8 cellular contexts compared by ENCODE assay signal in the genomic region with DNA sequence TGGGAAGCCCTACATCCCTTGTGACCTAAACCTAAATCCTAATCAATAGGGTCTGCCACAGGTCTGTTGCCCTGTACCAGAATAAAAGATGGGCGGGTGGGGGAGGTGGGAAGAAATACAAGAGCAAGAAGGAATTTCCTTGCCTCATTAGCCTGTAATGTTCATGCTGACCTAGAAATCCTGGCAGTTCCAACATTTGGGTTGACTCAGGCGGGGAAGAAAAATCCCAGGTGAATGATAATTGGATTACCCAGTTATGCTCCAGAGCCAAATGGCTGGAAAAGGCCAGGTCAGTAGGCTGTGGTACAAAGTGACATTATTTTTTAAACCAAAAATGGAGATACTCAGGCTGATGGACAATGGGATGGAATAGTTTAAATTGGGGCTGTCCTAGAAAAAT. TPM values are rescaled to one million over a fixed set of nuclear protein-coding genes. Genes with fewer than 3 reads are reported as not detected.
DNase-seq lines count a peak whose midpoint lies in the region; ATAC-seq, FAIRE-seq and TF ChIP-seq lines count a peak whose summit lies in the region.

No MANE protein-coding gene starts in this region.

- WGBS in esophagus, 2 donors: 25 to 35% methylated on average over 2 of the region's 2 CpGs

- DNase-seq in ELR (ENCODE audit: low read depth) (peak; percentile 65), RCC 7860 (ENCODE audit: low spot score) (peak; percentile 44), NCI-H2107 treated with DMSO at 0.1 percent for 48 hours (lab: John Stamatoyannopoulos, UW; ENCODE audit: unreplicated experiment) (no peak), GM10266 (ENCODE audit: extremely low spot score) (no peak)

- H3K4me3 ChIP-seq in esophagus (ENCODE audit: low read depth in 1 of 2, low read length in 2 of 2): peak overlapping the region; percentile 89 to 96
- peak overlapping the region; percentile 72 for H3K4me3 ChIP-seq in rectal smooth muscle tissue (ENCODE audit: low read length)

- H3K9ac ChIP-seq in rectal smooth muscle tissue (ENCODE audit: low read length): peak overlapping the region; percentile 32

- H3K27me3 ChIP-seq in esophagus (ENCODE audit: control insufficient read depth in 1 of 2, insufficient read depth in 2 of 2, low read length in 2 of 2) (no peaks in the 10 kb centered on the region), rectal smooth muscle tissue (ENCODE audit: control insufficient read depth, insufficient read depth, low read length) (no peaks in the 10 kb centered on the region)

- H3K9me3 ChIP-seq in esophagus (ENCODE audit: control insufficient read depth in 2 of 2, insufficient read depth in 1 of 2, low read depth in 1 of 2, low read length in 1 of 2): no peaks in the 10 kb centered on the region

- peaks cover 0 to 2% of the 10 kb centered on the region in 2 donors for H3K36me3 ChIP-seq in esophagus (ENCODE audit: control insufficient read depth in 2 of 2, insufficient read depth in 2 of 2, low read length in 1 of 2)
- H3K36me3 ChIP-seq in rectal smooth muscle tissue (ENCODE audit: control insufficient read depth, insufficient read depth, low read length): no peaks in the 10 kb centered on the region

- FAIRE-seq in RCC 7860 (lab: Jason Lieb, UNC): peak; percentile 24

- H3K4me1 ChIP-seq in esophagus (ENCODE audit: control insufficient read depth in 2 of 2, insufficient read depth in 2 of 2, low read length in 1 of 2) (peaks cover 6 to 9% of the 10 kb centered on the region in 2 donors), rectal smooth muscle tissue (ENCODE audit: control insufficient read depth, insufficient read depth, low read length) (peaks cover 40% of the 10 kb centered on the region)

- no peak for TF ChIP-seq CTCF in GM10266 (IDR thresholded peaks at IDR 0.05; ENCODE audit: control insufficient read depth, insufficient read depth, low read depth, missing control alignments)

- ATAC-seq in HG03469 (IDR thresholded peaks at IDR 0.05; ENCODE audit: unreplicated experiment) (no peak), HG03039 (IDR thresholded peaks at IDR 0.05; ENCODE audit: unreplicated experiment) (no peak)

- H3K27ac ChIP-seq in esophagus (ENCODE audit: low read depth in 2 of 2, low read length in 1 of 2): peak overlapping the region; percentile 74 to 96
- H3K27ac ChIP-seq in rectal smooth muscle tissue (ENCODE audit: low read depth, low read length): peak overlapping the region; percentile 95

RNA-seq across cellular contexts. Expression of a gene that starts 27.3 kb away (rescaled TPM):
- polyA plus RNA-seq in esophagus: under 1 TPM in 1 of 2 donors, not detected in 1; 0.04 TPM

Comparison
In these comparisons a context has a peak if more than half of its experiments do, and no peak if none do; other contexts are left out.
1. DNase-seq: peak in ELR (single experiment) and RCC 7860 (single experiment); none in NCI-H2107 treated with DMSO at 0.1 percent for 48 hours (single experiment) and GM10266 (single experiment).